Comparison of ENCODE assay signal across 1 cellular context in genomic region chr2:62657752-62658151, GRCh38.
A peak's percentile ranks its signal among the peaks of the same experiment; 100 is the strongest.
TF ChIP-seq lines count a peak whose summit lies in the region.

No MANE protein-coding gene starts in this region.

TF ChIP-seq in GM12878, 131 proteins besides CTCF, POLR2A, EP300 and RAD21 (continued from another document):
- 0 out of 2 replicates have a peak, but pooled peaks have one; percentile 63 for TF ChIP-seq ZNF687 (IDR thresholded peaks at IDR 0.05)
- TF ChIP-seq ZBTB40 (IDR thresholded peaks at IDR 0.05; ENCODE audit: borderline replicate concordance): no peak
- TF ChIP-seq SPI1 (IDR thresholded peaks at IDR 0.05; ENCODE audit: borderline replicate concordance, insufficient read depth, low read depth, low read length): peak; percentile 88
- 0 out of 2 replicates have a peak, but pooled peaks have one; percentile 16 for TF ChIP-seq MTA2 (IDR thresholded peaks at IDR 0.05; ENCODE audit: low read depth)
- TF ChIP-seq PKNOX1 (IDR thresholded peaks at IDR 0.05): no peak
- peak in 1 of 2 experiments; percentile 31; a peak in 1 of 4 replicates for TF ChIP-seq ETV6 (conservative IDR thresholded peaks at IDR 0.05 in 1 of 2, IDR thresholded peaks at IDR 0.05 in 1 of 2; ENCODE audit: borderline replicate concordance in 1 of 2, low read depth in 1 of 2)
- TF ChIP-seq EED (IDR thresholded peaks at IDR 0.05; ENCODE audit: low read depth): peak; percentile 71
- no peak for TF ChIP-seq PRDM15 (CRISPR knock-in tag; IDR thresholded peaks at IDR 0.05)
- TF ChIP-seq TCF12 (IDR thresholded peaks at IDR 0.05; ENCODE audit: low read depth, low read length): peak; percentile 53; the same call in 1 of the 2 replicates
- no peak for TF ChIP-seq ZNF274 (IDR thresholded peaks at IDR 0.05; ENCODE audit: insufficient read depth, insufficient read length)
- no peak for TF ChIP-seq SUZ12 (IDR thresholded peaks at IDR 0.05; ENCODE audit: unreplicated experiment)
- peak; percentile 39; the same call in 1 of the 2 replicates for TF ChIP-seq NFIC (IDR thresholded peaks at IDR 0.05; ENCODE audit: low read depth, low read length)
- TF ChIP-seq IRF4 (IDR thresholded peaks at IDR 0.05; ENCODE audit: low read depth, low read length): peak; percentile 63; the same call in 1 of the 2 replicates
- TF ChIP-seq RUNX3 (IDR thresholded peaks at IDR 0.05; ENCODE audit: low read length): peak; percentile 67
- TF ChIP-seq IKZF2 (IDR thresholded peaks at IDR 0.05): peak; percentile 51 to 55; a peak in 3 of 4 replicates
- TF ChIP-seq YY1 (IDR thresholded peaks at IDR 0.05; ENCODE audit: low read depth, low read length): peak; percentile 49; the same call in 1 of the 2 replicates
